ENCODE assay signal across 39 cellular contexts in genomic region chr10:127553431-127553830, GRCh38. TPM values are rescaled to one million over a fixed set of nuclear protein-coding genes. Genes with fewer than 3 reads are reported as not detected.
"Had no signal": no experiment of that assay in that cellular context is flagged by ENCODE, and none has a peak within 500 bp of the region (broad histone marks: within the 10 kb centered on the region; RNA-seq: fewer than 3 reads in every experiment).

No MANE protein-coding gene starts in this region.

- DNase-seq: activated B cell treated with CpG ODN at 0.5 μM for 24 hours; activated CD4-positive, alpha-beta memory T cell treated with anti-CD3 and anti-CD28 coated beads for 36 hours; activated CD4-positive, alpha-beta T cell treated with anti-CD3 and anti-CD28 coated beads for 4 hours; activated CD4-positive, alpha-beta T cell treated with anti-CD3 and anti-CD28 coated beads, Interleukin-2, amount 10 ng/mL, durations not matched to agents 24 days and 14 days; activated CD4-positive, alpha-beta T cell treated with anti-CD3 and anti-CD28 coated beads, Interleukin-2, amount 50 U/mL, for 1 hour; activated CD4-positive, alpha-beta T cell treated with anti-CD3 and anti-CD28 coated beads, Interleukin-2, amount 50 U/mL, for 4 hours; activated CD4-positive, CD25-positive, alpha-beta regulatory T cell treated with anti-CD3 and anti-CD28 coated beads, Interleukin-2, amount 50 U/mL, for 72 hours; activated CD8-positive, alpha-beta memory T cell treated with anti-CD3 and anti-CD28 coated beads, Interleukin-2, amount 50 U/mL, for 4 hours; activated CD8-positive, alpha-beta T cell treated with anti-CD3 and anti-CD28 coated beads for 36 hours; activated effector memory CD4-positive, alpha-beta T cell treated with anti-CD3 and anti-CD28 coated beads, Interleukin-2, amount 50 U/mL, for 16 hours; activated gamma-delta T cell treated with Interleukin-2 at 50 U/mL for 16 hours; activated naive CD4-positive, alpha-beta T cell; activated naive CD4-positive, alpha-beta T cell treated with anti-CD3 and anti-CD28 coated beads for 36 hours; activated naive CD4-positive, alpha-beta T cell treated with anti-CD3 and anti-CD28 coated beads, Interleukin-2, amount 50 U/mL, for 16 hours; activated naive CD8-positive, alpha-beta T cell treated with anti-CD3 and anti-CD28 coated beads for 36 hours; activated T-cell treated with anti-CD3 and anti-CD28 coated beads for 4 hours; activated T-cell treated with anti-CD3 and anti-CD28 coated beads, Interleukin-2, amount 50 U/mL, for 1 hour; activated T-cell treated with anti-CD3 and anti-CD28 coated beads, Interleukin-2, amount 50 U/mL, for 4 hours; activated T-cell treated with anti-CD3 and anti-CD28 coated beads, Interleukin-2, amount 50 U/mL, for 72 hours; adrenal gland; amniotic stem cell; aorta; body of pancreas; brain microvascular endothelial cell; central memory CD4-positive, alpha-beta T cell; T-helper 1 cell; T-helper 2 cell; T-helper 9 cell had no signal

- H3K4me3 Mint-ChIP-seq: activated B cell treated with CpG ODN at 0.5 μM for 24 hours; activated CD4-positive, alpha-beta memory T cell treated with anti-CD3 and anti-CD28 coated beads for 36 hours; activated CD4-positive, alpha-beta T cell treated with anti-CD3 and anti-CD28 coated beads, Interleukin-2, amount 10 ng/mL, durations not matched to agents 24 days and 14 days; activated CD8-positive, alpha-beta T cell treated with anti-CD3 and anti-CD28 coated beads for 36 hours; activated naive CD4-positive, alpha-beta T cell treated with anti-CD3 and anti-CD28 coated beads for 36 hours; activated naive CD8-positive, alpha-beta T cell treated with anti-CD3 and anti-CD28 coated beads for 36 hours; activated T-cell treated with anti-CD3 and anti-CD28 coated beads, Interleukin-2, amount 50 U/mL, for 4 hours; activated T-cell treated with anti-CD3 and anti-CD28 coated beads, Interleukin-2, amount 50 U/mL, for 72 hours; activated T-helper 1 cell treated with anti-CD3 and anti-CD28 coated beads, Interleukin-12 subunit alpha, Interleukin-12 subunit beta, Interleukin-2, Interleukin-4 antibody, amounts not matched to agents 30 ng/mL and 10 ng/mL and 1 ng/mL, durations not matched to agents 14 hours and 24 hours and 36 hours; activated T-helper 17 cell treated with anti-CD3 and anti-CD28 coated beads, Interleukin-2, amount 50 U/mL, for 72 hours; T-helper 1 cell treated with Interleukin-12 subunit alpha and Interleukin-12 subunit beta and Interleukin-4 antibody, amounts not matched to agents 30 μg/mL and 1 μg/mL, for 36 hours; T-helper 2 cell treated with Interferon-gamma antibody and Interleukin-4, amounts not matched to agents 5 μg/mL and 100 μg/mL, for 36 hours had no signal

- H3K4me1 ChIP-seq: adrenal gland, body of pancreas, breast epithelium had no signal

- H3K4me1 Mint-ChIP-seq: activated B cell treated with CpG ODN at 0.5 μM for 24 hours; activated CD4-positive, alpha-beta T cell treated with anti-CD3 and anti-CD28 coated beads, Interleukin-2, amount 10 ng/mL, durations not matched to agents 24 days and 14 days; activated naive CD8-positive, alpha-beta T cell treated with anti-CD3 and anti-CD28 coated beads for 36 hours; activated T-helper 17 cell treated with anti-CD3 and anti-CD28 coated beads, Interleukin-2, amount 50 U/mL, for 72 hours had no signal

- H3K27me3 Mint-ChIP-seq: activated B cell treated with CpG ODN at 0.5 μM for 24 hours; activated CD4-positive, alpha-beta T cell treated with anti-CD3 and anti-CD28 coated beads, Interleukin-2, amount 10 ng/mL, durations not matched to agents 24 days and 14 days; activated CD8-positive, alpha-beta T cell treated with anti-CD3 and anti-CD28 coated beads for 36 hours; activated T-helper 17 cell treated with anti-CD3 and anti-CD28 coated beads, Interleukin-2, amount 50 U/mL, for 72 hours had no signal

- H3K36me3 ChIP-seq: adrenal gland, brain microvascular endothelial cell, breast epithelium had no signal

- H3K36me3 Mint-ChIP-seq: activated CD4-positive, alpha-beta memory T cell treated with anti-CD3 and anti-CD28 coated beads for 36 hours; activated naive CD4-positive, alpha-beta T cell treated with anti-CD3 and anti-CD28 coated beads, Interleukin-2, amount 50 U/mL, for 72 hours; activated naive CD8-positive, alpha-beta T cell treated with anti-CD3 and anti-CD28 coated beads for 36 hours had no signal

- H3K9me3 ChIP-seq: adrenal gland, body of pancreas, breast epithelium had no signal

- ATAC-seq: activated CD8-positive, alpha-beta T cell treated with anti-CD3 and anti-CD28 coated beads for 36 hours; activated naive CD4-positive, alpha-beta T cell treated with anti-CD3 and anti-CD28 coated beads, Interleukin-2, amount 50 U/mL, for 72 hours; activated T-cell treated with anti-CD3 and anti-CD28 coated beads, Interleukin-2, amount 50 U/mL, for 4 hours; activated T-cell treated with anti-CD3 and anti-CD28 coated beads, Interleukin-2, amount 50 U/mL, for 72 hours; activated T-helper 17 cell treated with anti-CD3 and anti-CD28 coated beads, Interleukin-2, amount 50 U/mL, for 72 hours; body of pancreas had no signal

- H3K27me3 ChIP-seq: body of pancreas, brain microvascular endothelial cell, breast epithelium had no signal

- H3K27ac ChIP-seq: adrenal gland, body of pancreas, brain microvascular endothelial cell, breast epithelium, VCaP had no signal

- H3K4me3 ChIP-seq: adrenal gland, body of pancreas, breast epithelium had no signal

- H3K9me3 Mint-ChIP-seq: activated B cell treated with CpG ODN at 0.5 μM for 24 hours; activated CD4-positive, alpha-beta memory T cell treated with anti-CD3 and anti-CD28 coated beads for 36 hours; activated CD4-positive, alpha-beta T cell treated with anti-CD3 and anti-CD28 coated beads, Interleukin-2, amount 10 ng/mL, durations not matched to agents 24 days and 14 days; activated CD8-positive, alpha-beta T cell treated with anti-CD3 and anti-CD28 coated beads for 36 hours; activated naive CD4-positive, alpha-beta T cell treated with anti-CD3 and anti-CD28 coated beads for 36 hours; activated T-cell treated with anti-CD3 and anti-CD28 coated beads, Interleukin-2, amount 50 U/mL, for 4 hours; activated T-cell treated with anti-CD3 and anti-CD28 coated beads, Interleukin-2, amount 50 U/mL, for 72 hours; activated T-helper 1 cell treated with anti-CD3 and anti-CD28 coated beads, Interleukin-12 subunit alpha, Interleukin-12 subunit beta, Interleukin-2, Interleukin-4 antibody, amounts not matched to agents 30 ng/mL and 10 ng/mL and 1 ng/mL, durations not matched to agents 14 hours and 24 hours and 36 hours; activated T-helper 17 cell treated with anti-CD3 and anti-CD28 coated beads, Interleukin-2, amount 50 U/mL, for 72 hours; T-helper 1 cell treated with Interleukin-12 subunit alpha and Interleukin-12 subunit beta and Interleukin-4 antibody, amounts not matched to agents 30 μg/mL and 1 μg/mL, for 36 hours; T-helper 2 cell treated with Interferon-gamma antibody and Interleukin-4, amounts not matched to agents 5 μg/mL and 100 μg/mL, for 36 hours had no signal

- H3K27ac Mint-ChIP-seq: activated B cell treated with CpG ODN at 0.5 μM for 24 hours; activated CD4-positive, alpha-beta memory T cell treated with anti-CD3 and anti-CD28 coated beads for 36 hours; activated CD4-positive, alpha-beta T cell treated with anti-CD3 and anti-CD28 coated beads, Interleukin-2, amount 10 ng/mL, durations not matched to agents 24 days and 14 days; activated CD8-positive, alpha-beta T cell treated with anti-CD3 and anti-CD28 coated beads for 36 hours; activated naive CD4-positive, alpha-beta T cell treated with anti-CD3 and anti-CD28 coated beads for 36 hours; activated naive CD4-positive, alpha-beta T cell treated with anti-CD3 and anti-CD28 coated beads, Interleukin-2, amount 50 U/mL, for 72 hours; activated naive CD8-positive, alpha-beta T cell treated with anti-CD3 and anti-CD28 coated beads for 36 hours; activated T-cell treated with anti-CD3 and anti-CD28 coated beads, Interleukin-2, amount 50 U/mL, for 72 hours; activated T-helper 1 cell treated with anti-CD3 and anti-CD28 coated beads, Interleukin-12 subunit alpha, Interleukin-12 subunit beta, Interleukin-2, Interleukin-4 antibody, amounts not matched to agents 30 ng/mL and 10 ng/mL and 1 ng/mL, durations not matched to agents 14 hours and 24 hours and 36 hours; activated T-helper 17 cell treated with anti-CD3 and anti-CD28 coated beads, Interleukin-2, amount 50 U/mL, for 72 hours; T-helper 1 cell treated with Interleukin-12 subunit alpha and Interleukin-12 subunit beta and Interleukin-4 antibody, amounts not matched to agents 30 μg/mL and 1 μg/mL, for 36 hours; T-helper 2 cell treated with Interferon-gamma antibody and Interleukin-4, amounts not matched to agents 5 μg/mL and 100 μg/mL, for 36 hours had no signal

RNA-seq across cellular contexts. Expression of gene NPS, which starts 4.3 kb away (rescaled TPM):
- total RNA-seq: activated B cell treated with CpG ODN at 0.5 μM for 24 hours; activated CD4-positive, alpha-beta memory T cell treated with anti-CD3 and anti-CD28 coated beads for 36 hours; activated CD4-positive, alpha-beta T cell treated with anti-CD3 and anti-CD28 coated beads, Interleukin-2, amount 10 ng/mL, durations not matched to agents 24 days and 14 days; activated CD8-positive, alpha-beta memory T cell treated with anti-CD3 and anti-CD28 coated beads for 36 hours; activated CD8-positive, alpha-beta T cell treated with anti-CD3 and anti-CD28 coated beads for 36 hours; activated naive CD4-positive, alpha-beta T cell treated with anti-CD3 and anti-CD28 coated beads for 36 hours; activated naive CD4-positive, alpha-beta T cell treated with anti-CD3 and anti-CD28 coated beads, Interleukin-2, amount 50 U/mL, for 72 hours; activated naive CD8-positive, alpha-beta T cell treated with anti-CD3 and anti-CD28 coated beads for 36 hours; activated T-cell treated with anti-CD3 and anti-CD28 coated beads, Interleukin-2, amount 50 U/mL, for 4 hours; activated T-cell treated with anti-CD3 and anti-CD28 coated beads, Interleukin-2, amount 50 U/mL, for 72 hours; activated T-helper 1 cell treated with anti-CD3 and anti-CD28 coated beads, Interleukin-12 subunit alpha, Interleukin-12 subunit beta, Interleukin-2, Interleukin-4 antibody, amounts not matched to agents 30 ng/mL and 10 ng/mL and 1 ng/mL, durations not matched to agents 14 hours and 24 hours and 36 hours; activated T-helper 17 cell treated with anti-CD3 and anti-CD28 coated beads, Interleukin-2, amount 50 U/mL, for 72 hours; adrenal gland; aorta; astrocyte; body of pancreas; breast epithelium; cardiac septum; cerebellum had no signal
- polyA plus RNA-seq: adrenal gland, aorta had no signal
